Comparison of ENCODE assay signal across 8 cellular contexts in genomic region chr3:56557815-56558170, GRCh38. TPM values are rescaled to one million over a fixed set of nuclear protein-coding genes. Genes with fewer than 3 reads are reported as not detected.
DNase-seq lines count a peak whose midpoint lies in the region; ATAC-seq and TF ChIP-seq lines count a peak whose summit lies in the region.

No MANE protein-coding gene starts in this region.

- H3K9me3 ChIP-seq in PC-9 (ENCODE audit: insufficient read depth, low read depth), result no peaks in the 10 kb centered on the region
- no peaks in the 10 kb centered on the region for H3K9me3 ChIP-seq in fibroblast of lung (ENCODE audit: control insufficient read depth, insufficient read depth, low read depth, low read length)

- H4K20me1 ChIP-seq in PC-9 (ENCODE audit: insufficient read depth) (no peaks in the 10 kb centered on the region), fibroblast of lung (ENCODE audit: control insufficient read depth, extremely low read depth, insufficient read depth, low read length) (no peaks in the 10 kb centered on the region)

- BruUV-seq in PC-9 (replicated peaks; lab: Mats Ljungman, UMichigan), result no TSS peak

- ATAC-seq in activated CD4-positive, alpha-beta T cell treated with anti-CD3 and anti-CD28 coated beads for 36 hours, result peak; percentile 27

- intact Hi-C loops in activated CD4-positive, alpha-beta T cell treated with anti-CD3 and anti-CD28 coated beads for 36 hours (cut with DNase I, micrococcal nuclease), result loop anchor here (1.0 to 10.0 kb wide), 11 partner anchors 35 to 1197 kb away; partner anchors contain the start of genes APPL1 (in 1 of the 2), SLMAP (in 1 of the 2) and TASOR (in 1 of the 2)
- intact Hi-C loops in PC-9 (cut with micrococcal nuclease; ENCODE audit: unreplicated experiment), result no loop called here

- H3K27ac ChIP-seq in PC-9 (no peak overlapping the region), fibroblast of lung (ENCODE audit: insufficient read depth, low read length) (peak overlapping the region; percentile 76)

- H3K9ac ChIP-seq in fibroblast of lung (ENCODE audit: insufficient read depth, low read length), result no peak overlapping the region

- POLR2A ChIA-PET in activated CD4-positive, alpha-beta T cell treated with anti-CD3 and anti-CD28 coated beads for 36 hours (lab: Charles Lee), result interaction anchor here (0.7 to 1.4 kb wide), 2 partner anchors 28 to 120 kb away, joined by 3 read pairs; no protein-coding TSS in a partner anchor
- POLR2A ChIA-PET in PC-9 (lab: Charles Lee; ENCODE audit: unreplicated experiment), result no interaction called here

- peak overlapping the region; percentile 93 for H3K4me3 Mint-ChIP-seq in activated CD4-positive, alpha-beta T cell treated with anti-CD3 and anti-CD28 coated beads for 36 hours

- H3K4me3 ChIP-seq in PC-9 (peak overlapping the region; percentile 70), fibroblast of lung (replicated peaks in 1 of 4; ENCODE audit: control extremely low read depth in 1 of 4, insufficient read depth in 1 of 4, low read depth in 3 of 4, low read length in 4 of 4) (peak overlapping the region; percentile 62 to 96 (median 76)), skeletal muscle cell (ENCODE audit: low read depth, low read length) (peak overlapping the region; percentile 83)

- no peaks in the 10 kb centered on the region for H3K9me3 Mint-ChIP-seq in activated CD4-positive, alpha-beta T cell treated with anti-CD3 and anti-CD28 coated beads for 36 hours (ENCODE audit: low read depth)

- H3K27me3 ChIP-seq in PC-9 (ENCODE audit: insufficient read depth, low read depth) (peaks cover 25% of the 10 kb centered on the region), fibroblast of lung (ENCODE audit: control insufficient read depth, insufficient read depth, low read length) (no peaks in the 10 kb centered on the region)

- no peaks in the 10 kb centered on the region; the same call in 1 of the 2 replicates for H3F3A ChIP-seq in PC-9 (ENCODE audit: insufficient read depth, low read depth)

- no peak for DNase-seq in activated CD4-positive, alpha-beta T cell treated with anti-CD3 and anti-CD28 coated beads for 36 hours
- no peak for DNase-seq in activated CD4-positive, alpha-beta T cell treated with anti-CD3 and anti-CD28 coated beads, Interleukin-2, amount 50 U/mL, for 48 hours
- no peak for DNase-seq in PC-9
- no peak for DNase-seq in fibroblast of lung (ENCODE audit: low read depth in 2 of 2)
- no peak for DNase-seq in skeletal muscle cell (ENCODE audit: low read depth)
- no peak for DNase-seq in NOMO-1 treated with DMSO at 0.1 percent for 48 hours (lab: John Stamatoyannopoulos, UW; ENCODE audit: unreplicated experiment)
- DNase-seq in stimulated activated CD4-positive, alpha-beta T cell treated with anti-CD3 and anti-CD28 coated beads, Interleukin-1b, Interleukin-23, amount 100 ng/mL, for 48 hours, result no peak
- no peak for DNase-seq in cortex of kidney (lab: John Stamatoyannopoulos, UW)

- H3K36me3 ChIP-seq in PC-9 (ENCODE audit: low read depth), result 0 out of 2 replicates have a peak, but pooled peaks cover 7% of the 10 kb centered on the region
- H3K36me3 ChIP-seq in fibroblast of lung (ENCODE audit: control insufficient read depth, insufficient read depth, low read length), result no peaks in the 10 kb centered on the region

- H2AFZ ChIP-seq in PC-9 (peak overlapping the region; percentile 92), fibroblast of lung (ENCODE audit: low read length) (peak overlapping the region; percentile 93)

- no peaks in the 10 kb centered on the region for H3K9me2 ChIP-seq in PC-9 (ENCODE audit: insufficient read depth)

- peaks cover 16% of the 10 kb centered on the region for H3K36me3 Mint-ChIP-seq in activated CD4-positive, alpha-beta T cell treated with anti-CD3 and anti-CD28 coated beads for 36 hours (ENCODE audit: low read depth)

- TF ChIP-seq CTCF in PC-9 (conservative IDR thresholded peaks at IDR 0.05) (0 out of 2 replicates have a peak, but pooled peaks have one; percentile 33), fibroblast of lung (conservative IDR thresholded peaks at IDR 0.05 in 1 of 2, IDR thresholded peaks at IDR 0.05 in 1 of 2; ENCODE audit: low read depth in 1 of 2, low read length in 2 of 2) (no peak)

- H3K27me3 Mint-ChIP-seq in activated CD4-positive, alpha-beta T cell treated with anti-CD3 and anti-CD28 coated beads for 36 hours, result no peaks in the 10 kb centered on the region

- H3K4me1 ChIP-seq in PC-9 (replicated peaks; ENCODE audit: insufficient read depth) (peaks cover 11% of the 10 kb centered on the region), fibroblast of lung (ENCODE audit: control insufficient read depth, extremely low read depth, insufficient read depth, low read length) (no peaks in the 10 kb centered on the region)

- H3K4me1 Mint-ChIP-seq in activated CD4-positive, alpha-beta T cell treated with anti-CD3 and anti-CD28 coated beads for 36 hours, result peaks cover 20% of the 10 kb centered on the region

- H3K79me2 ChIP-seq in PC-9 (ENCODE audit: low read depth), result peaks cover 20% of the 10 kb centered on the region
- peaks cover 17% of the 10 kb centered on the region for H3K79me2 ChIP-seq in fibroblast of lung (ENCODE audit: control insufficient read depth, insufficient read depth, low read length)

- peak overlapping the region; percentile 99 for H3K27ac Mint-ChIP-seq in activated CD4-positive, alpha-beta T cell treated with anti-CD3 and anti-CD28 coated beads for 36 hours

- CTCF ChIA-PET in activated CD4-positive, alpha-beta T cell treated with anti-CD3 and anti-CD28 coated beads for 36 hours (lab: Charles Lee), result interaction anchor here (0.6 to 1.8 kb wide), 2 partner anchors 36 to 197 kb away, joined by 3 to 6 read pairs; no protein-coding TSS in a partner anchor
- CTCF ChIA-PET in PC-9 (lab: Charles Lee), result no interaction called here

- peak overlapping the region; percentile 82 for H3K4me2 ChIP-seq in PC-9
- H3K4me2 ChIP-seq in fibroblast of lung (ENCODE audit: extremely low read depth, insufficient read depth, low read length), result peak overlapping the region; percentile 86

RNA-seq across cellular contexts. Expression of gene CCDC66, which starts 0.8 kb away (rescaled TPM):
- 10 to 100 TPM; 23.5 to 28.5 TPM for total RNA-seq in activated CD4-positive, alpha-beta T cell treated with anti-CD3 and anti-CD28 coated beads for 36 hours
- total RNA-seq in PC-9 (2021) (17.3 and 22.3 TPM in 2 replicates), fibroblast of lung (27.5 and 28.2 TPM in 2 replicates)
- 7.1 and 8.3 TPM in 2 replicates for polyA plus RNA-seq in fibroblast of lung
- polyA plus RNA-seq in fibroblast of lung (2012), result 4.7 and 5.1 TPM in 2 replicates
- 5.6 and 7.9 TPM in 2 replicates for polyA minus RNA-seq in fibroblast of lung (ENCODE audit: low replicate concordance)
